Comparison of ENCODE assay signal across 10 cellular contexts in genomic region chr2:59584958-59585357, GRCh38.
A peak's percentile ranks its signal among the peaks of the same experiment; 100 is the strongest.
DNase-seq lines count a peak whose midpoint lies in the region; TF ChIP-seq lines count a peak whose summit lies in the region.
"Had no signal": no experiment of that assay in that cellular context is flagged by ENCODE, and none has a peak within 500 bp of the region (broad histone marks: within the 10 kb centered on the region; RNA-seq: fewer than 3 reads in every experiment).

No MANE protein-coding gene starts in this region.

- TF ChIP-seq CTCF in nephron progenitor cell (IDR thresholded peaks at IDR 0.05) (peak; percentile 30), colonic mucosa (IDR thresholded peaks at IDR 0.05) (no peak)

- H3K27ac ChIP-seq in SJCRH30 = no peak overlapping the region
- no peak overlapping the region for H3K27ac ChIP-seq in colonic mucosa

- H3K27me3 ChIP-seq in SJCRH30 (no peaks in the 10 kb centered on the region), colonic mucosa (no peaks in the 10 kb centered on the region)

- peaks cover 13% of the 10 kb centered on the region for H3K27me3 Mint-ChIP-seq in nephron progenitor cell (ENCODE audit: low read depth, poor library complexity)
- no peaks in the 10 kb centered on the region for H3K27me3 Mint-ChIP-seq in activated T-helper 1 cell treated with anti-CD3 and anti-CD28 coated beads, Interleukin-12 subunit alpha, Interleukin-12 subunit beta, Interleukin-2, Interleukin-4 antibody, amounts not matched to agents 30 ng/mL and 10 ng/mL and 1 ng/mL, durations not matched to agents 14 hours and 24 hours and 36 hours (ENCODE audit: insufficient read depth)
- H3K27me3 Mint-ChIP-seq: central memory CD8-positive, alpha-beta T cell had no signal

- no peaks in the 10 kb centered on the region for H3K36me3 ChIP-seq in SJCRH30
- H3K36me3 ChIP-seq in colonic mucosa = no peaks in the 10 kb centered on the region

- H3K9me3 ChIP-seq in SJCRH30 (replicated peaks) = no peaks in the 10 kb centered on the region
- H3K9me3 ChIP-seq in colonic mucosa = no peaks in the 10 kb centered on the region

- H3K36me3 Mint-ChIP-seq in nephron progenitor cell (ENCODE audit: low read depth) = no peaks in the 10 kb centered on the region
- H3K36me3 Mint-ChIP-seq in activated T-helper 1 cell treated with anti-CD3 and anti-CD28 coated beads, Interleukin-12 subunit alpha, Interleukin-12 subunit beta, Interleukin-2, Interleukin-4 antibody, amounts not matched to agents 30 ng/mL and 10 ng/mL and 1 ng/mL, durations not matched to agents 14 hours and 24 hours and 36 hours (ENCODE audit: low read depth) = no peaks in the 10 kb centered on the region

- H3K9me3 Mint-ChIP-seq in nephron progenitor cell = no peaks in the 10 kb centered on the region
- no peaks in the 10 kb centered on the region for H3K9me3 Mint-ChIP-seq in activated T-helper 1 cell treated with anti-CD3 and anti-CD28 coated beads, Interleukin-12 subunit alpha, Interleukin-12 subunit beta, Interleukin-2, Interleukin-4 antibody, amounts not matched to agents 30 ng/mL and 10 ng/mL and 1 ng/mL, durations not matched to agents 14 hours and 24 hours and 36 hours

- H3K4me1 Mint-ChIP-seq in nephron progenitor cell = peaks cover 28% of the 10 kb centered on the region
- no peaks in the 10 kb centered on the region for H3K4me1 Mint-ChIP-seq in activated T-helper 1 cell treated with anti-CD3 and anti-CD28 coated beads, Interleukin-12 subunit alpha, Interleukin-12 subunit beta, Interleukin-2, Interleukin-4 antibody, amounts not matched to agents 30 ng/mL and 10 ng/mL and 1 ng/mL, durations not matched to agents 14 hours and 24 hours and 36 hours (ENCODE audit: low read depth)
- H3K4me1 Mint-ChIP-seq: central memory CD8-positive, alpha-beta T cell had no signal

- H3K4me1 ChIP-seq in SJCRH30 (no peaks in the 10 kb centered on the region), colonic mucosa (no peaks in the 10 kb centered on the region)

- no peak overlapping the region for H3K27ac Mint-ChIP-seq in nephron progenitor cell
- H3K27ac Mint-ChIP-seq in activated T-helper 1 cell treated with anti-CD3 and anti-CD28 coated beads, Interleukin-12 subunit alpha, Interleukin-12 subunit beta, Interleukin-2, Interleukin-4 antibody, amounts not matched to agents 30 ng/mL and 10 ng/mL and 1 ng/mL, durations not matched to agents 14 hours and 24 hours and 36 hours = no peak overlapping the region

- DNase-seq in NCI-H524 (lab: John Stamatoyannopoulos, UW) (peak; percentile 24 to 64), NCI-H524 treated with DMSO at 0.1 percent for 48 hours (lab: John Stamatoyannopoulos, UW) (no peak), KBM-7 (peak; percentile 61), SJCRH30 (peak; percentile 9 to 40), nephron progenitor cell (peak; percentile 14), nucleus accumbens (lab: John Stamatoyannopoulos, UW) (no peak), colonic mucosa (no peak)
- DNase-seq in activated T-helper 1 cell treated with anti-CD3 and anti-CD28 coated beads, Interleukin-12 subunit alpha, Interleukin-12 subunit beta, Interleukin-2, Interleukin-4 antibody, amounts not matched to agents 30 ng/mL and 10 ng/mL and 1 ng/mL, durations not matched to agents 14 hours and 24 hours and 36 hours (ENCODE audit: low spot score) = no peak
- DNase-seq: NCI-H1048 had no signal

- no peak overlapping the region for H3K9ac ChIP-seq in colonic mucosa (ENCODE audit: low read depth in 2 of 2, low read length in 2 of 2)

- H3K4me3 Mint-ChIP-seq in nephron progenitor cell = no peak overlapping the region
- no peak overlapping the region for H3K4me3 Mint-ChIP-seq in activated T-helper 1 cell treated with anti-CD3 and anti-CD28 coated beads, Interleukin-12 subunit alpha, Interleukin-12 subunit beta, Interleukin-2, Interleukin-4 antibody, amounts not matched to agents 30 ng/mL and 10 ng/mL and 1 ng/mL, durations not matched to agents 14 hours and 24 hours and 36 hours
- H3K4me3 Mint-ChIP-seq: central memory CD8-positive, alpha-beta T cell had no signal

- intact Hi-C loops in activated T-helper 1 cell treated with anti-CD3 and anti-CD28 coated beads, Interleukin-12 subunit alpha, Interleukin-12 subunit beta, Interleukin-2, Interleukin-4 antibody, amounts not matched to agents 30 ng/mL and 10 ng/mL and 1 ng/mL, durations not matched to agents 14 hours and 24 hours and 36 hours (cut with micrococcal nuclease) = no loop called here
- intact Hi-C loops in colonic mucosa (cut with DNase I) = no loop called here

- in situ Hi-C loops in KBM-7 (cut with MboI; ENCODE audit: low pct_unique_long_range_greater_than_20kb, low sequenced_read_pairs) = no loop called here

- H3K4me3 ChIP-seq in SJCRH30 = no peak overlapping the region
- no peak overlapping the region for H3K4me3 ChIP-seq in colonic mucosa

Comparison
In these comparisons a context has a peak if more than half of its experiments do, and no peak if none do; other contexts are left out.
1. DNase-seq: peak in NCI-H524 (2 of 2), KBM-7 (single experiment), SJCRH30 (2 of 2) and nephron progenitor cell (single experiment); none in NCI-H524 treated with DMSO at 0.1 percent for 48 hours (single experiment), activated T-helper 1 cell treated with anti-CD3 and anti-CD28 coated beads, Interleukin-12 subunit alpha, Interleukin-12 subunit beta, Interleukin-2, Interleukin-4 antibody, amounts not matched to agents 30 ng/mL and 10 ng/mL and 1 ng/mL, durations not matched to agents 14 hours and 24 hours and 36 hours (single experiment), nucleus accumbens (0 of 56) and colonic mucosa (single experiment).